8 cellular contexts compared by ENCODE assay signal in genomic region chr5:151770383-151771258, GRCh38. TPM values are rescaled to one million over a fixed set of nuclear protein-coding genes. Genes with fewer than 3 reads are reported as not detected.
DNase-seq lines count a peak whose midpoint lies in the region; ATAC-seq and TF ChIP-seq lines count a peak whose summit lies in the region.

No MANE protein-coding gene starts in this region.

- H3K27ac ChIP-seq in OCI-LY3 (ENCODE audit: low read length) (peak overlapping the region; percentile 90), skin epidermis (peak overlapping the region; percentile 81 to 100 (median 98))

- TF ChIP-seq CTCF in OCI-LY3 (IDR thresholded peaks at IDR 0.05; ENCODE audit: low read depth, low read length): no peak
- no peak for TF ChIP-seq CTCF in MCF 10A (IDR thresholded peaks at IDR 0.05; ENCODE audit: unreplicated experiment)

- H3K4me1 ChIP-seq in OCI-LY3 (ENCODE audit: low read length): peaks cover 20% of the 10 kb centered on the region

- H3K36me3 Mint-ChIP-seq in MCF 10A (ENCODE audit: insufficient read depth, unreplicated experiment): peaks cover 8% of the 10 kb centered on the region

- H3K9me3 ChIP-seq in OCI-LY3 (ENCODE audit: insufficient read depth, low read length): no peaks in the 10 kb centered on the region

- H3K9me3 Mint-ChIP-seq in MCF 10A (ENCODE audit: unreplicated experiment): no peaks in the 10 kb centered on the region

- H3K27ac Mint-ChIP-seq in MCF 10A (ENCODE audit: low read depth, unreplicated experiment): no peak overlapping the region

- no peaks in the 10 kb centered on the region for H3K27me3 Mint-ChIP-seq in MCF 10A (ENCODE audit: insufficient read depth, unreplicated experiment)

- H4K20me1 ChIP-seq in OCI-LY3 (ENCODE audit: insufficient read depth, low read length): peaks cover 35% of the 10 kb centered on the region

- H2AFZ ChIP-seq in OCI-LY3 (ENCODE audit: low read depth, low read length): peak overlapping the region; percentile 46; the same call in 1 of the 2 replicates

- H3K4me3 Mint-ChIP-seq in MCF 10A (ENCODE audit: unreplicated experiment): no peak overlapping the region

- peak overlapping the region; percentile 97 for H3K4me2 ChIP-seq in OCI-LY3 (ENCODE audit: low read length)

- TSS peak; percentile 76 for BruUV-seq in MCF 10A (replicated peaks; lab: Mats Ljungman, UMichigan)

- ATAC-seq in GM19328 (IDR thresholded peaks at IDR 0.05; ENCODE audit: unreplicated experiment) (peak; percentile 29), HG03432 (IDR thresholded peaks at IDR 0.05; ENCODE audit: unreplicated experiment) (peak; percentile 36)

- H3K4me3 ChIP-seq in OCI-LY3 (ENCODE audit: low read length) (peak overlapping the region; percentile 84), skin epidermis (peak overlapping the region; percentile 42 to 64 (median 50))

- peaks cover 12% of the 10 kb centered on the region for H3K36me3 ChIP-seq in OCI-LY3 (replicated peaks; ENCODE audit: low read depth, low read length)

- H3K4me1 Mint-ChIP-seq in MCF 10A (ENCODE audit: insufficient read depth, unreplicated experiment): peaks cover 5% of the 10 kb centered on the region

- peak; percentile 63 for DNase-seq in DMS153 (lab: John Stamatoyannopoulos, UW)
- peak; percentile 76 for DNase-seq in MCF 10A (ENCODE audit: unreplicated experiment)
- DNase-seq in iPS-NIHi11 (ENCODE audit: low spot score): peak; percentile 67
- DNase-seq in NCI-H2081 treated with DMSO at 0.1 percent for 48 hours (lab: John Stamatoyannopoulos, UW): no peak

- intact Hi-C loops in MCF 10A (cut with micrococcal nuclease): loop anchor here (1.0 to 2.0 kb wide), 6 partner anchors 25 to 500 kb away; partner anchors contain the start of gene SLC36A1

- H3K27me3 ChIP-seq in OCI-LY3 (ENCODE audit: low read depth, low read length): no peaks in the 10 kb centered on the region

- CTCF ChIA-PET in MCF 10A (lab: Yijun Ruan, JAX): interaction anchor here (0.5 to 5.5 kb wide), 35 partner anchors 11 to 1699 kb away, joined by 3 to 47 read pairs (median 4); partner anchors contain the start of gene ATOX1

- peak overlapping the region; percentile 97 for H3K9ac ChIP-seq in OCI-LY3 (ENCODE audit: low read length)

- POLR2A ChIA-PET in MCF 10A (lab: Yijun Ruan, JAX): interaction anchor here (0.6 to 7.4 kb wide), 40 partner anchors 7 to 1831 kb away, joined by 3 to 162 read pairs (median 6); partner anchors contain the start of genes ATOX1, GM2A and SLC36A1

- peaks cover 50% of the 10 kb centered on the region for H3K79me2 ChIP-seq in OCI-LY3 (ENCODE audit: low read length)

RNA-seq across cellular contexts. Expression of gene G3BP1, which starts 1.1 kb away (rescaled TPM):
- 279 and 282 TPM in 2 replicates for total RNA-seq in MCF 10A (2022)

RNA-seq across cellular contexts. Expression of gene ATOX1, which starts 12.2 kb away (rescaled TPM):
- 155 and 168 TPM in 2 replicates for total RNA-seq in MCF 10A (2022)
